In the genomic region with DNA sequence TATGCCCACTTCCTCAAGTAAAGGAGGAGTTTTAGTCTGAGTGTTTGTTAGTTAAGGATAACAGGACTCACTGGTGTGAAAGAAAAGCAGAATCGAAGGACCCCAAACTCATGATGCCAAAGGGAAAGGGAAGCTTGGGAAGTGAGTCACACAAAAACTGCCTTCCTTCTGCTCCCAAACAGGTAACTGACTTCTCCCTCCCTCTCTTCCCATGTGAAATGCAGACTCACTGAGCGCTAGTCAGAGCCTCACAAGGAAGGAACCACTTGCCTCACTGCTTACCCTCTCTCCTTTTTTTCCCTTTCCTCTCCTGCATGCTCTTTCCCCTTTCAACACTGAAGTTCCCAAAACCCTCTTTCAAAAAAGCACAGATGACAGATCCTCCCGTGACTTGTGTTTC, we compare ENCODE assay signal across 1 cellular context.
TF ChIP-seq lines count a peak whose summit lies in the region.

No MANE protein-coding gene starts in this region.

TF ChIP-seq in GM23338, 12 proteins besides CTCF, POLR2A, EP300 and RAD21 (continued from another document):
- TF ChIP-seq, protein P1, sequence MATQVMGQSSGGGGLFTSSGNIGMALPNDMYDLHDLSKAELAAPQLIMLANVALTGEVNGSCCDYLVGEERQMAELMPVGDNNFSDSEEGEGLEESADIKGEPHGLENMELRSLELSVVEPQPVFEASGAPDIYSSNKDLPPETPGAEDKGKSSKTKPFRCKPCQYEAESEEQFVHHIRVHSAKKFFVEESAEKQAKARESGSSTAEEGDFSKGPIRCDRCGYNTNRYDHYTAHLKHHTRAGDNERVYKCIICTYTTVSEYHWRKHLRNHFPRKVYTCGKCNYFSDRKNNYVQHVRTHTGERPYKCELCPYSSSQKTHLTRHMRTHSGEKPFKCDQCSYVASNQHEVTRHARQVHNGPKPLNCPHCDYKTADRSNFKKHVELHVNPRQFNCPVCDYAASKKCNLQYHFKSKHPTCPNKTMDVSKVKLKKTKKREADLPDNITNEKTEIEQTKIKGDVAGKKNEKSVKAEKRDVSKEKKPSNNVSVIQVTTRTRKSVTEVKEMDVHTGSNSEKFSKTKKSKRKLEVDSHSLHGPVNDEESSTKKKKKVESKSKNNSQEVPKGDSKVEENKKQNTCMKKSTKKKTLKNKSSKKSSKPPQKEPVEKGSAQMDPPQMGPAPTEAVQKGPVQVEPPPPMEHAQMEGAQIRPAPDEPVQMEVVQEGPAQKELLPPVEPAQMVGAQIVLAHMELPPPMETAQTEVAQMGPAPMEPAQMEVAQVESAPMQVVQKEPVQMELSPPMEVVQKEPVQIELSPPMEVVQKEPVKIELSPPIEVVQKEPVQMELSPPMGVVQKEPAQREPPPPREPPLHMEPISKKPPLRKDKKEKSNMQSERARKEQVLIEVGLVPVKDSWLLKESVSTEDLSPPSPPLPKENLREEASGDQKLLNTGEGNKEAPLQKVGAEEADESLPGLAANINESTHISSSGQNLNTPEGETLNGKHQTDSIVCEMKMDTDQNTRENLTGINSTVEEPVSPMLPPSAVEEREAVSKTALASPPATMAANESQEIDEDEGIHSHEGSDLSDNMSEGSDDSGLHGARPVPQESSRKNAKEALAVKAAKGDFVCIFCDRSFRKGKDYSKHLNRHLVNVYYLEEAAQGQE (IDR thresholded peaks at IDR 0.05; ENCODE audit: unreplicated experiment) = no peak
- TF ChIP-seq ZNF331 (CRISPR knock-in tag; IDR thresholded peaks at IDR 0.05; ENCODE audit: low read depth) (no peak), EZH2 (IDR thresholded peaks at IDR 0.05; ENCODE audit: low read depth, unreplicated experiment) (no peak), ZNF114 (CRISPR knock-in tag; IDR thresholded peaks at IDR 0.05) (no peak)
